ENCODE assay signal across 1 cellular context in genomic region chr20:64045346-64046011, GRCh38.
TF ChIP-seq lines count a peak whose summit lies in the region.

No MANE protein-coding gene starts in this region.

TF ChIP-seq in GM23338, 12 proteins besides CTCF, POLR2A, EP300 and RAD21 (continued from another document):
- TF ChIP-seq ZNF462 (CRISPR knock-in tag; IDR thresholded peaks at IDR 0.05) (no peak), ETS1 (IDR thresholded peaks at IDR 0.05) (no peak)
